In genomic region chr14:105018414-105018813, GRCh38 we compare ENCODE assay signal across 13 cellular contexts. TPM values are rescaled to one million over a fixed set of nuclear protein-coding genes. Genes with fewer than 3 reads are reported as not detected.
DNase-seq lines count a peak whose midpoint lies in the region; ATAC-seq and TF ChIP-seq lines count a peak whose summit lies in the region.
"Had no signal": no experiment of that assay in that cellular context is flagged by ENCODE, and none has a peak within 500 bp of the region (broad histone marks: within the 10 kb centered on the region; RNA-seq: fewer than 3 reads in every experiment).

No MANE protein-coding gene starts in this region.

- H3K36me3 Mint-ChIP-seq in T-helper 1 cell treated with Interleukin-12 subunit alpha and Interleukin-12 subunit beta and Interleukin-4 antibody, amounts not matched to agents 30 μg/mL and 1 μg/mL, for 36 hours (ENCODE audit: low read depth), result peaks cover 26% of the 10 kb centered on the region
- peaks cover 73% of the 10 kb centered on the region for H3K36me3 Mint-ChIP-seq in activated T-helper 17 cell treated with anti-CD3 and anti-CD28 coated beads, Interleukin-2, amount 50 U/mL, for 72 hours (ENCODE audit: low read depth)
- peaks cover 15% of the 10 kb centered on the region for H3K36me3 Mint-ChIP-seq in nephron progenitor cell (ENCODE audit: low read depth)

- 83 to 85% methylated on average over 4 of the region's 4 CpGs for WGBS in upper lobe of left lung, 2 donors

- DNase-seq in T-helper 1 cell, result no peak
- no peak for DNase-seq in nephron progenitor cell
- no peak for DNase-seq in NCI-H69 (lab: John Stamatoyannopoulos, UW)
- no peak for DNase-seq in upper lobe of left lung
- DNase-seq: activated effector memory CD4-positive, alpha-beta T cell treated with Interleukin-2 at 50 U/mL for 16 hours; NCI-H2081 treated with DMSO at 0.1 percent for 48 hours had no signal

- peak overlapping the region; percentile 92 for H3K4me3 Mint-ChIP-seq in T-helper 1 cell treated with Interleukin-12 subunit alpha and Interleukin-12 subunit beta and Interleukin-4 antibody, amounts not matched to agents 30 μg/mL and 1 μg/mL, for 36 hours
- H3K4me3 Mint-ChIP-seq in activated T-helper 17 cell treated with anti-CD3 and anti-CD28 coated beads, Interleukin-2, amount 50 U/mL, for 72 hours, result peak overlapping the region; percentile 94
- peak overlapping the region; percentile 92 for H3K4me3 Mint-ChIP-seq in nephron progenitor cell

- H3K4me1 ChIP-seq in HEK293 (ENCODE audit: control insufficient read depth, insufficient read depth, low read length) (peaks cover 20% of the 10 kb centered on the region), upper lobe of left lung (peaks cover 24 to 39% (median 26%) of the 10 kb centered on the region in 4 donors)

- no peak for TF ChIP-seq CTCF in HEK293 (tag by site-specific recombination; IDR thresholded peaks at IDR 0.05)
- no peak for TF ChIP-seq CTCF in nephron progenitor cell (IDR thresholded peaks at IDR 0.05)
- TF ChIP-seq CTCF in upper lobe of left lung (IDR thresholded peaks at IDR 0.05), result no peak

- peaks cover 10 to 35% of the 10 kb centered on the region in 2 experiments; a peak in 2 of 3 replicates for H3K36me3 ChIP-seq in HEK293 (ENCODE audit: control insufficient read depth in 2 of 2, insufficient read depth in 1 of 2, low read length in 2 of 2)
- H3K36me3 ChIP-seq in upper lobe of left lung, result no peaks in the 10 kb centered on the region

- H3K27me3 Mint-ChIP-seq in T-helper 1 cell treated with Interleukin-12 subunit alpha and Interleukin-12 subunit beta and Interleukin-4 antibody, amounts not matched to agents 30 μg/mL and 1 μg/mL, for 36 hours (ENCODE audit: low read depth), result no peaks in the 10 kb centered on the region
- H3K27me3 Mint-ChIP-seq in activated T-helper 17 cell treated with anti-CD3 and anti-CD28 coated beads, Interleukin-2, amount 50 U/mL, for 72 hours, result no peaks in the 10 kb centered on the region
- H3K27me3 Mint-ChIP-seq in nephron progenitor cell (ENCODE audit: low read depth, poor library complexity), result no peaks in the 10 kb centered on the region

- peak overlapping the region; percentile 59 for H3K27ac Mint-ChIP-seq in T-helper 1 cell treated with Interleukin-12 subunit alpha and Interleukin-12 subunit beta and Interleukin-4 antibody, amounts not matched to agents 30 μg/mL and 1 μg/mL, for 36 hours
- H3K27ac Mint-ChIP-seq in activated T-helper 17 cell treated with anti-CD3 and anti-CD28 coated beads, Interleukin-2, amount 50 U/mL, for 72 hours, result no peak overlapping the region
- no peak overlapping the region for H3K27ac Mint-ChIP-seq in nephron progenitor cell

- no peak for TF ChIP-seq POLR2A in upper lobe of left lung (IDR thresholded peaks at IDR 0.05)

- H3K9me3 ChIP-seq in HEK293 (ENCODE audit: control insufficient read depth, insufficient read depth, low read depth, low read length) (no peaks in the 10 kb centered on the region), upper lobe of left lung (no peaks in the 10 kb centered on the region)

- POLR2A ChIA-PET in HEK293 (lab: Yijun Ruan, JAX), result interaction anchor here (1.6 kb wide), 1 partner anchor 12 kb away, joined by 9 read pairs; no protein-coding TSS in a partner anchor

- peaks cover 56% of the 10 kb centered on the region for H3K4me1 Mint-ChIP-seq in T-helper 1 cell treated with Interleukin-12 subunit alpha and Interleukin-12 subunit beta and Interleukin-4 antibody, amounts not matched to agents 30 μg/mL and 1 μg/mL, for 36 hours (ENCODE audit: low read depth)
- H3K4me1 Mint-ChIP-seq in activated T-helper 17 cell treated with anti-CD3 and anti-CD28 coated beads, Interleukin-2, amount 50 U/mL, for 72 hours, result peaks cover 61% of the 10 kb centered on the region
- H3K4me1 Mint-ChIP-seq in nephron progenitor cell, result peaks cover 77% of the 10 kb centered on the region

- ATAC-seq in activated T-helper 17 cell treated with anti-CD3 and anti-CD28 coated beads, Interleukin-2, amount 50 U/mL, for 72 hours (replicated peaks), result no peak
- no peak for ATAC-seq in HG02798 (IDR thresholded peaks at IDR 0.05; ENCODE audit: poor library complexity, unreplicated experiment)
- no peak for ATAC-seq in upper lobe of left lung (ENCODE audit: low FRiP score in 2 of 2)

- H3K27ac ChIP-seq in HEK293 (ENCODE audit: extremely low read depth, low read depth, low read length) (no peak overlapping the region), upper lobe of left lung (no peak overlapping the region)
- H3K27ac ChIP-seq: coronary artery had no signal

- H3K27me3 ChIP-seq in upper lobe of left lung, result no peaks in the 10 kb centered on the region

- H3K4me3 ChIP-seq in HEK293 (ENCODE audit: low read depth, low read length), result no peak overlapping the region
- H3K4me3 ChIP-seq in upper lobe of left lung, result no peak overlapping the region
- H3K4me3 ChIP-seq: coronary artery had no signal

- CTCF ChIA-PET in HEK293 (lab: Yijun Ruan, JAX), result interaction anchor here (1.8 to 7.1 kb wide), 2 partner anchors 27 to 42 kb away, joined by 6 to 59 read pairs; no protein-coding TSS in a partner anchor

- TF ChIP-seq EP300 in upper lobe of left lung (IDR thresholded peaks at IDR 0.05), result no peak

- H3K9me3 Mint-ChIP-seq in T-helper 1 cell treated with Interleukin-12 subunit alpha and Interleukin-12 subunit beta and Interleukin-4 antibody, amounts not matched to agents 30 μg/mL and 1 μg/mL, for 36 hours, result no peaks in the 10 kb centered on the region
- H3K9me3 Mint-ChIP-seq in activated T-helper 17 cell treated with anti-CD3 and anti-CD28 coated beads, Interleukin-2, amount 50 U/mL, for 72 hours, result no peaks in the 10 kb centered on the region
- H3K9me3 Mint-ChIP-seq in nephron progenitor cell, result no peaks in the 10 kb centered on the region

TF ChIP-seq in HEK293, 187 proteins besides CTCF, POLR2A, EP300 and RAD21:
- TF ChIP-seq ZNF239 (tag by site-specific recombination; IDR thresholded peaks at IDR 0.05), result no peak
- TF ChIP-seq, protein P1, sequence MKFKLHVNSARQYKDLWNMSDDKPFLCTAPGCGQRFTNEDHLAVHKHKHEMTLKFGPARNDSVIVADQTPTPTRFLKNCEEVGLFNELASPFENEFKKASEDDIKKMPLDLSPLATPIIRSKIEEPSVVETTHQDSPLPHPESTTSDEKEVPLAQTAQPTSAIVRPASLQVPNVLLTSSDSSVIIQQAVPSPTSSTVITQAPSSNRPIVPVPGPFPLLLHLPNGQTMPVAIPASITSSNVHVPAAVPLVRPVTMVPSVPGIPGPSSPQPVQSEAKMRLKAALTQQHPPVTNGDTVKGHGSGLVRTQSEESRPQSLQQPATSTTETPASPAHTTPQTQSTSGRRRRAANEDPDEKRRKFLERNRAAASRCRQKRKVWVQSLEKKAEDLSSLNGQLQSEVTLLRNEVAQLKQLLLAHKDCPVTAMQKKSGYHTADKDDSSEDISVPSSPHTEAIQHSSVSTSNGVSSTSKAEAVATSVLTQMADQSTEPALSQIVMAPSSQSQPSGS (tag by site-specific recombination; IDR thresholded peaks at IDR 0.05; ENCODE audit: low read depth), result 0 out of 2 replicates have a peak, but pooled peaks have one; percentile 10
- TF ChIP-seq ZNF394 (tag by site-specific recombination; IDR thresholded peaks at IDR 0.05; ENCODE audit: borderline replicate concordance), result peak; percentile 41; the same call in 1 of the 2 replicates
- TF ChIP-seq IKZF3 (tag by site-specific recombination; IDR thresholded peaks at IDR 0.05), result no peak
- no peak for TF ChIP-seq OSR2 (tag by site-specific recombination; IDR thresholded peaks at IDR 0.05)
- TF ChIP-seq ZNF514 (tag by site-specific recombination; IDR thresholded peaks at IDR 0.05), result no peak
- TF ChIP-seq ZNF184 (tag by site-specific recombination; IDR thresholded peaks at IDR 0.05), result no peak
- peak; percentile 15; the same call in 1 of the 2 replicates for TF ChIP-seq ZNF2 (tag by site-specific recombination; IDR thresholded peaks at IDR 0.05)
- TF ChIP-seq ZNF362 (tag by site-specific recombination; IDR thresholded peaks at IDR 0.05), result no peak

RNA-seq across cellular contexts. Expression of gene CDCA4, which starts 2.5 kb away (rescaled TPM):
- total RNA-seq in activated T-helper 17 cell treated with anti-CD3 and anti-CD28 coated beads, Interleukin-2, amount 50 U/mL, for 72 hours, result 10 to 100 TPM; 49.2 to 58.6 TPM
- 10 to 100 TPM in 1 of 6 donors, 1 to 10 TPM in 4, under 1 TPM in 1; 0.89 to 10.3 (median 6.6) TPM for total RNA-seq in upper lobe of left lung

RNA-seq across cellular contexts. Expression of gene CLBA1, which starts 32.8 kb away (rescaled TPM):
- total RNA-seq in activated T-helper 17 cell treated with anti-CD3 and anti-CD28 coated beads, Interleukin-2, amount 50 U/mL, for 72 hours, result under 1 TPM; 0.54 to 0.85 TPM
- total RNA-seq in upper lobe of left lung, result 10 to 100 TPM; 11.1 to 44.0 (median 13.3) TPM

RNA-seq across cellular contexts. Expression of gene AHNAK2, which starts 40.2 kb away (rescaled TPM):
- under 1 TPM; 0.05 to 0.06 TPM for total RNA-seq in activated T-helper 17 cell treated with anti-CD3 and anti-CD28 coated beads, Interleukin-2, amount 50 U/mL, for 72 hours
- total RNA-seq in upper lobe of left lung, result 10 to 100 TPM in 4 of 6 donors, 1 to 10 TPM in 2; 4.3 to 48.0 (median 12.9) TPM

RNA-seq across cellular contexts. Expression of gene GPR132, which starts 46.8 kb away (rescaled TPM):
- total RNA-seq in activated T-helper 17 cell treated with anti-CD3 and anti-CD28 coated beads, Interleukin-2, amount 50 U/mL, for 72 hours, result 10 to 100 TPM; 46.5 to 49.5 TPM
- total RNA-seq in upper lobe of left lung, result 10 to 100 TPM in 1 of 6 donors, 1 to 10 TPM in 5; 3.0 to 14.7 (median 7.0) TPM
- total RNA-seq: A172, fibroblast of villous mesenchyme had no signal

Comparison
In these comparisons a context has a peak if more than half of its experiments do, and no peak if none do; other contexts are left out.
1. RNA of gene CDCA4, which starts 2.5 kb away (total RNA-seq): 49.2 to 58.6 TPM in activated T-helper 17 cell treated with anti-CD3 and anti-CD28 coated beads, Interleukin-2, amount 50 U/mL, for 72 hours; 0.89 to 10.3 TPM in upper lobe of left lung; every median in the first group is over 4 times any median in the second.
2. RNA of gene CLBA1, which starts 32.8 kb away (total RNA-seq): 11.1 to 44.0 TPM in upper lobe of left lung; 0.54 to 0.85 TPM in activated T-helper 17 cell treated with anti-CD3 and anti-CD28 coated beads, Interleukin-2, amount 50 U/mL, for 72 hours; every median in the first group is over 4 times any median in the second.
3. RNA of gene AHNAK2, which starts 40.2 kb away (total RNA-seq): 4.3 to 48.0 TPM in upper lobe of left lung; 0.05 to 0.06 TPM in activated T-helper 17 cell treated with anti-CD3 and anti-CD28 coated beads, Interleukin-2, amount 50 U/mL, for 72 hours; every median in the first group is over 4 times any median in the second.
4. Peak in every context shown above with its lines, with median percentiles within 50 percentile points of each other: H3K4me3 Mint-ChIP-seq.